Comparison of ENCODE assay signal across 9 cellular contexts in genomic region chr6:13357551-13358075, GRCh38. TPM values are rescaled to one million over a fixed set of nuclear protein-coding genes. Genes with fewer than 3 reads are reported as not detected.
A peak's percentile ranks its signal among the peaks of the same experiment; 100 is the strongest.
DNase-seq lines count a peak whose midpoint lies in the region; FAIRE-seq and TF ChIP-seq lines count a peak whose summit lies in the region.
"Had no signal": no experiment of that assay in that cellular context is flagged by ENCODE, and none has a peak within 500 bp of the region (broad histone marks: within the 10 kb centered on the region; RNA-seq: fewer than 3 reads in every experiment).

No MANE protein-coding gene starts in this region.

- peak overlapping the region in 2 of 3 experiments; percentile 43 to 66 for H3K27ac Mint-ChIP-seq in nephron

- no peak for FAIRE-seq in GM19239 (lab: Jason Lieb, UNC)

- no peaks in the 10 kb centered on the region for H3K27me3 ChIP-seq in H7 (ENCODE audit: control insufficient read depth, insufficient read depth, low read length)

- H3K36me3 ChIP-seq in H7 (replicated peaks; ENCODE audit: control insufficient read depth, insufficient read depth, low read length), result no peaks in the 10 kb centered on the region

- H3K4me3 ChIP-seq in H7 (ENCODE audit: insufficient read depth, low read depth, low read length) (no peak overlapping the region), choroid plexus epithelial cell (ENCODE audit: low read depth, low read length) (no peak overlapping the region)

- no peak overlapping the region for H3K4me3 Mint-ChIP-seq in nephron

- H3K27me3 Mint-ChIP-seq in nephron (ENCODE audit: low read depth), result peaks cover 3% of the 10 kb centered on the region

- H3K9me3 Mint-ChIP-seq in nephron, result no peaks in the 10 kb centered on the region

- DNase-seq in H7 (peak; percentile 82), NCI-H2227 treated with DMSO at 0.1 percent for 48 hours (lab: John Stamatoyannopoulos, UW) (peak; percentile 40), choroid plexus epithelial cell (ENCODE audit: low read depth) (peak; percentile 31), NCI-H526 treated with DMSO at 0.1 percent for 48 hours (lab: John Stamatoyannopoulos, UW) (no peak), GM19239 (ENCODE audit: insufficient read length, low spot score) (no peak), NCI-H1694 (lab: John Stamatoyannopoulos, UW) (no peak), UCSD-AML1 (lab: John Stamatoyannopoulos, UW; ENCODE audit: unreplicated experiment) (no peak)
- DNase-seq: stimulated activated CD4-positive, alpha-beta T cell treated with anti-CD3 and anti-CD28 coated beads, Interleukin-4, amount 100 ng/mL, for 1 hour had no signal

- TF ChIP-seq CTCF in choroid plexus epithelial cell (conservative IDR thresholded peaks at IDR 0.05; ENCODE audit: low read depth, low read length) (peak; percentile 7), nephron (IDR thresholded peaks at IDR 0.05; ENCODE audit: unreplicated experiment in 3 of 3) (no peak)

- H3K36me3 Mint-ChIP-seq in nephron (ENCODE audit: low read depth), result no peaks in the 10 kb centered on the region

- H3K4me1 Mint-ChIP-seq in nephron, result peaks cover 43% of the 10 kb centered on the region

RNA-seq across cellular contexts. Expression of gene TBC1D7, which starts 29.3 kb away (rescaled TPM):
- total RNA-seq in H7 (2014; rRNA removed; shearing (Covaris generic)), result 35.2 and 42.1 TPM in 2 replicates

Comparison
In these comparisons a context has a peak if more than half of its experiments do, and no peak if none do; other contexts are left out.
1. DNase-seq: peak in H7 (single experiment), NCI-H2227 treated with DMSO at 0.1 percent for 48 hours (single experiment) and choroid plexus epithelial cell (single experiment); none in NCI-H526 treated with DMSO at 0.1 percent for 48 hours (single experiment), GM19239 (single experiment), NCI-H1694 (single experiment) and UCSD-AML1 (single experiment).